ENCODE assay signal across 28 cellular contexts in the genomic region with DNA sequence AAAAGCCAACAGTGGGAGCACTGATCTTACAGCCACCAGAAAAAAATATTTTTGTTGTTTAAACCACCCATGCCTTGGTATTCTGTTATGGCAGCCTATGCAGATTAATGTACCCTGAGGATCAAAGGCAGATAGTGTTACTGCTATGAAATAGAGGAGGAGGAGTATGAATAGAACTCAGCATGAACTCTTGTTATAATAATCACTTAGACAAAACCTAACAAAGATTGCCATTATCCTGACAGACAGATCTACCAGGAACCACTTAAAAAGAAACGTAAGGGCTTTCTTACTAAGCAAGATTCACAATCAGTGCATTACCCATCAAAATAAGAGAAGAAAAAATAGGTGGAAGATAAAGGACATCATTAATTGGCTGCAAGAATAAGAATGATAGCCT.
"Had no signal": no experiment of that assay in that cellular context is flagged by ENCODE, and none has a peak within 500 bp of the region (broad histone marks: within the 10 kb centered on the region; RNA-seq: fewer than 3 reads in every experiment).

No MANE protein-coding gene starts in this region.

- H3K27me3 Mint-ChIP-seq: activated CD4-positive, alpha-beta T cell treated with anti-CD3 and anti-CD28 coated beads, Interleukin-2, amount 10 ng/mL, durations not matched to agents 24 days and 14 days; activated CD8-positive, alpha-beta T cell treated with anti-CD3 and anti-CD28 coated beads for 36 hours; activated naive CD8-positive, alpha-beta T cell; activated naive CD8-positive, alpha-beta T cell treated with anti-CD3 and anti-CD28 coated beads, Interleukin-2, amount 50 U/mL, for 24 hours; activated T-cell treated with anti-CD3 and anti-CD28 coated beads, Interleukin-2, amount 50 U/mL, for 24 hours had no signal

- H3K4me3 Mint-ChIP-seq: activated CD4-positive, alpha-beta T cell treated with anti-CD3 and anti-CD28 coated beads, Interleukin-2, amount 10 ng/mL, durations not matched to agents 24 days and 14 days; activated CD8-positive, alpha-beta T cell treated with anti-CD3 and anti-CD28 coated beads for 36 hours; activated naive CD8-positive, alpha-beta T cell; activated naive CD8-positive, alpha-beta T cell treated with anti-CD3 and anti-CD28 coated beads, Interleukin-2, amount 50 U/mL, for 24 hours; activated T-cell treated with anti-CD3 and anti-CD28 coated beads, Interleukin-2, amount 50 U/mL, for 24 hours; brain had no signal

- H3K36me3 Mint-ChIP-seq: activated naive CD8-positive, alpha-beta T cell; brain had no signal

- H3K4me3 ChIP-seq: MG63, SJCRH30, SK-N-MC had no signal

- ATAC-seq: activated CD8-positive, alpha-beta T cell treated with anti-CD3 and anti-CD28 coated beads for 36 hours; activated naive CD8-positive, alpha-beta T cell treated with anti-CD3 and anti-CD28 coated beads, Interleukin-2, amount 50 U/mL, for 24 hours; Panc1 had no signal

- H3K27me3 ChIP-seq: MG63, SJCRH30 had no signal

- DNase-seq: activated CD4-positive, alpha-beta T cell treated with anti-CD3 and anti-CD28 coated beads, Interleukin-2, amount 10 ng/mL, durations not matched to agents 24 days and 14 days; activated CD4-positive, alpha-beta T cell treated with anti-CD3 and anti-CD28 coated beads, Interleukin-2, amount 50 U/mL, for 4 hours; activated CD8-positive, alpha-beta T cell treated with anti-CD3 and anti-CD28 coated beads for 36 hours; activated gamma-delta T cell; activated naive CD4-positive, alpha-beta T cell treated with Interleukin-2 at 50 U/mL for 16 hours; activated naive CD8-positive, alpha-beta T cell treated with anti-CD3 and anti-CD28 coated beads, Interleukin-2, amount 50 U/mL, for 24 hours; activated T-cell treated with anti-CD3 and anti-CD28 coated beads, Interleukin-2, amount 50 U/mL, for 24 hours; anterior cingulate cortex; caudate nucleus; cerebellar nuclear complex; Kasumi-1; MG63; NCI-H1048; NCI-H1105 treated with DMSO at 0.1 percent for 48 hours; NCI-H1694; NCI-H1930; NCI-H2081 treated with DMSO at 0.1 percent for 48 hours; NCI-H2171; NCI-H510A; NCI-H526; SHP77; SJCRH30; T1000 had no signal

- H3K27ac Mint-ChIP-seq: activated CD4-positive, alpha-beta T cell treated with anti-CD3 and anti-CD28 coated beads, Interleukin-2, amount 10 ng/mL, durations not matched to agents 24 days and 14 days; activated CD8-positive, alpha-beta T cell treated with anti-CD3 and anti-CD28 coated beads for 36 hours; activated naive CD8-positive, alpha-beta T cell; activated naive CD8-positive, alpha-beta T cell treated with anti-CD3 and anti-CD28 coated beads, Interleukin-2, amount 50 U/mL, for 24 hours; activated T-cell treated with anti-CD3 and anti-CD28 coated beads, Interleukin-2, amount 50 U/mL, for 24 hours; activated T-helper 2 cell treated with anti-CD3 and anti-CD28 coated beads, Interferon-gamma antibody, Interleukin-2, Interleukin-4, amounts not matched to agents 10 μg/mL and 5 μg/mL and 100 μg/mL, durations not matched to agents 14 hours and 24 hours and 36 hours; brain had no signal

- H3K36me3 ChIP-seq: MG63, SJCRH30 had no signal

- H3K4me1 ChIP-seq: SJCRH30 had no signal

- H3K9me3 Mint-ChIP-seq: activated CD4-positive, alpha-beta T cell treated with anti-CD3 and anti-CD28 coated beads, Interleukin-2, amount 10 ng/mL, durations not matched to agents 24 days and 14 days had no signal

- H3K4me1 Mint-ChIP-seq: activated CD4-positive, alpha-beta T cell treated with anti-CD3 and anti-CD28 coated beads, Interleukin-2, amount 10 ng/mL, durations not matched to agents 24 days and 14 days; activated naive CD8-positive, alpha-beta T cell treated with anti-CD3 and anti-CD28 coated beads, Interleukin-2, amount 50 U/mL, for 24 hours; brain had no signal

- H3K27ac ChIP-seq: SJCRH30, SK-N-MC had no signal

- H3K9me3 ChIP-seq: MG63, SJCRH30 had no signal
